ENCODE assay signal across 12 cellular contexts in the genomic region with DNA sequence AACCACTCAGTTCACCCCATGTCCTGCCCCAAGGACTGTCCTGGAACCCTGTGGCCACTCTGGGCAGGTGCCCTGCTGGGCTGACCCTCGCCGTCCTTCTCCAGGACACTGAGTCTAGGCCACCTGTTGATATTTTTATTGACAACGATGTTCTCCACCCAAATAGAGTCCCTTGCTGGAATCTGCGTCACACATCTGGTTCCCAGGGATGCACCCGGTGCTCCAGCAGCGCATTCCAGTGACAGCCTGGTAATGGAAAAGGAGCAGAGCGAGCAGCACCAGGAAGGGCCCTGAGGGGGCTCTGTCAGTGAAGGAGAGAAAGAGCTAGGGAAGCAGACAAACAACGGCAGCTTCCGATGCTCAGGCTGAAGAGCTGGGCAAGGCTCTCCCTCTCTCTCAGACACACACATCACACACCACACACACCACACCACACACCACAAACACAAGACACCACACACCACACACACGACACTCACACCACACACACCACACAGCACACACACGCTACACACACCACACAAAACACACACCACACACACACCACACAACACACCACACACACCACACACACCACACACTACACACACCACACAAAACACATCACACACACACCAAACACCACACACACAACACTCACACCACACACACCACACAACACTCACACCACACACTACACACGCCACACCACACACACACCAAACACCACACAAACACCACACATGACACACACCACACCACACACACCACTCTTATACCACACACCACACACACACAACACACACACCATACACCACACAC.
A peak's percentile ranks its signal among the peaks of the same experiment; 100 is the strongest.
DNase-seq lines count a peak whose midpoint lies in the region; ATAC-seq, FAIRE-seq and TF ChIP-seq lines count a peak whose summit lies in the region.
"Had no signal": no experiment of that assay in that cellular context is flagged by ENCODE, and none has a peak within 500 bp of the region (broad histone marks: within the 10 kb centered on the region; RNA-seq: fewer than 3 reads in every experiment).

No MANE protein-coding gene starts in this region.

- no peaks in the 10 kb centered on the region for H3K79me2 ChIP-seq in endothelial cell of umbilical vein (ENCODE audit: control insufficient read depth, insufficient read depth, low read length)

- no peak overlapping the region for H3K27ac Mint-ChIP-seq in activated naive CD4-positive, alpha-beta T cell treated with anti-CD3 and anti-CD28 coated beads, Interleukin-2, amount 50 U/mL, for 72 hours
- no peak overlapping the region for H3K27ac Mint-ChIP-seq in activated naive CD4-positive, alpha-beta T cell treated with anti-CD3 and anti-CD28 coated beads for 36 hours
- H3K27ac Mint-ChIP-seq in stimulated activated effector memory CD8-positive, alpha-beta T cell treated with anti-CD3 and anti-CD28 coated beads, Interleukin-12 subunit alpha, Interleukin-12 subunit beta, amount 100 ng/mL, for 72 hours: no peak overlapping the region
- H3K27ac Mint-ChIP-seq: CD4-positive, CD25-positive, alpha-beta regulatory T cell had no signal

- H4K20me1 ChIP-seq in endothelial cell of umbilical vein (replicated peaks; ENCODE audit: control insufficient read depth, extremely low read depth, insufficient read depth, low read length): no peaks in the 10 kb centered on the region

- dilution Hi-C loops in endothelial cell of umbilical vein (cut with MboI; ENCODE audit: extremely low pct_ligation_motif_present, low sequenced_read_pairs): no loop called here

- H3K27ac ChIP-seq in endothelial cell of umbilical vein (ENCODE audit: insufficient read depth, low read depth, low read length): no peak overlapping the region
- H3K27ac ChIP-seq: psoas muscle had no signal

- intact Hi-C loops in activated naive CD4-positive, alpha-beta T cell treated with anti-CD3 and anti-CD28 coated beads for 36 hours (cut with micrococcal nuclease): loop anchor here (5.0 kb wide), 1 partner anchor 474 kb away; no protein-coding TSS in a partner anchor
- intact Hi-C loops in endothelial cell of umbilical vein (cut with micrococcal nuclease): no loop called here

- peaks cover 10% of the 10 kb centered on the region in 2 donors for H3K9me3 Mint-ChIP-seq in activated naive CD4-positive, alpha-beta T cell treated with anti-CD3 and anti-CD28 coated beads, Interleukin-2, amount 50 U/mL, for 72 hours
- H3K9me3 Mint-ChIP-seq in activated naive CD4-positive, alpha-beta T cell treated with anti-CD3 and anti-CD28 coated beads for 36 hours: peaks cover 9% of the 10 kb centered on the region
- peaks cover 7% of the 10 kb centered on the region for H3K9me3 Mint-ChIP-seq in stimulated activated effector memory CD8-positive, alpha-beta T cell treated with anti-CD3 and anti-CD28 coated beads, Interleukin-12 subunit alpha, Interleukin-12 subunit beta, amount 100 ng/mL, for 72 hours

- H3K36me3 Mint-ChIP-seq in activated naive CD4-positive, alpha-beta T cell treated with anti-CD3 and anti-CD28 coated beads, Interleukin-2, amount 50 U/mL, for 72 hours: peaks cover 6 to 7% of the 10 kb centered on the region in 2 donors
- H3K36me3 Mint-ChIP-seq in activated naive CD4-positive, alpha-beta T cell treated with anti-CD3 and anti-CD28 coated beads for 36 hours (ENCODE audit: low read depth): no peaks in the 10 kb centered on the region
- H3K36me3 Mint-ChIP-seq in stimulated activated effector memory CD8-positive, alpha-beta T cell treated with anti-CD3 and anti-CD28 coated beads, Interleukin-12 subunit alpha, Interleukin-12 subunit beta, amount 100 ng/mL, for 72 hours: no peaks in the 10 kb centered on the region
- H3K36me3 Mint-ChIP-seq: CD4-positive, CD25-positive, alpha-beta regulatory T cell had no signal

- no peaks in the 10 kb centered on the region for H3K27me3 Mint-ChIP-seq in activated naive CD4-positive, alpha-beta T cell treated with anti-CD3 and anti-CD28 coated beads for 36 hours (ENCODE audit: low read depth)
- H3K27me3 Mint-ChIP-seq: CD4-positive, CD25-positive, alpha-beta regulatory T cell had no signal

- CTCF ChIA-PET in activated naive CD4-positive, alpha-beta T cell treated with anti-CD3 and anti-CD28 coated beads for 36 hours (lab: Charles Lee): no interaction called here
- CTCF ChIA-PET in endothelial cell of umbilical vein (lab: Charles Lee): no interaction called here

- no peaks in the 10 kb centered on the region for H3K4me1 Mint-ChIP-seq in activated naive CD4-positive, alpha-beta T cell treated with anti-CD3 and anti-CD28 coated beads for 36 hours (ENCODE audit: low read depth)
- H3K4me1 Mint-ChIP-seq in stimulated activated effector memory CD8-positive, alpha-beta T cell treated with anti-CD3 and anti-CD28 coated beads, Interleukin-12 subunit alpha, Interleukin-12 subunit beta, amount 100 ng/mL, for 72 hours: no peaks in the 10 kb centered on the region
- H3K4me1 Mint-ChIP-seq: CD4-positive, CD25-positive, alpha-beta regulatory T cell had no signal

- POLR2A ChIA-PET in endothelial cell of umbilical vein (lab: Charles Lee): no interaction called here

- H3K4me1 ChIP-seq in endothelial cell of umbilical vein (ENCODE audit: control insufficient read depth, extremely low read depth, insufficient read depth, low read length): no peaks in the 10 kb centered on the region
- H3K4me1 ChIP-seq: psoas muscle had no signal

- H3K36me3 ChIP-seq in endothelial cell of umbilical vein (ENCODE audit: control insufficient read depth in 2 of 2, extremely low read depth in 1 of 2, insufficient read depth in 2 of 2, low read length in 2 of 2): no peaks in the 10 kb centered on the region

- no peak overlapping the region for H2AFZ ChIP-seq in endothelial cell of umbilical vein (ENCODE audit: low read depth, low read length)

- no peak overlapping the region for H3K4me3 ChIP-seq in endothelial cell of umbilical vein (replicated peaks in 1 of 3; ENCODE audit: insufficient read depth in 1 of 3, low read depth in 1 of 3, low read length in 3 of 3)
- H3K4me3 ChIP-seq: psoas muscle had no signal

- FAIRE-seq in endothelial cell of umbilical vein (lab: Jason Lieb, UNC): peak; percentile 47

- H3K9ac ChIP-seq in endothelial cell of umbilical vein (replicated peaks; ENCODE audit: extremely low read depth, insufficient read depth, low read length): no peak overlapping the region

- no TSS peak for BruUV-seq in endothelial cell of umbilical vein (replicated peaks; lab: Mats Ljungman, UMichigan)

- H3K9me1 ChIP-seq in endothelial cell of umbilical vein (replicated peaks; ENCODE audit: control insufficient read depth, extremely low read depth, insufficient read depth, low read length): no peaks in the 10 kb centered on the region

- TF ChIP-seq POLR2A in endothelial cell of umbilical vein (IDR thresholded peaks at IDR 0.05; ENCODE audit: low read depth, low read length): no peak

- H3K4me3 Mint-ChIP-seq in activated naive CD4-positive, alpha-beta T cell treated with anti-CD3 and anti-CD28 coated beads for 36 hours: no peak overlapping the region
- no peak overlapping the region for H3K4me3 Mint-ChIP-seq in stimulated activated effector memory CD8-positive, alpha-beta T cell treated with anti-CD3 and anti-CD28 coated beads, Interleukin-12 subunit alpha, Interleukin-12 subunit beta, amount 100 ng/mL, for 72 hours
- H3K4me3 Mint-ChIP-seq: CD4-positive, CD25-positive, alpha-beta regulatory T cell had no signal

- DNase-seq in activated naive CD4-positive, alpha-beta T cell treated with anti-CD3 and anti-CD28 coated beads, Interleukin-2, amount 50 U/mL, for 72 hours (ENCODE audit: low spot score in 2 of 2): no peak
- DNase-seq in activated naive CD4-positive, alpha-beta T cell treated with anti-CD3 and anti-CD28 coated beads for 36 hours: no peak
- DNase-seq in NCI-H1930 (lab: John Stamatoyannopoulos, UW): peak; percentile 19 to 22
- DNase-seq in endothelial cell of umbilical vein (ENCODE audit: low read depth, low spot score): no peak
- no peak for DNase-seq in stimulated activated effector memory CD8-positive, alpha-beta T cell treated with anti-CD3 and anti-CD28 coated beads, Interleukin-12 subunit alpha, Interleukin-12 subunit beta, amount 100 ng/mL, for 72 hours (ENCODE audit: low spot score in 2 of 2)
- DNase-seq in DMS79 treated with DMSO at 0.1 percent for 48 hours (lab: John Stamatoyannopoulos, UW): no peak
- DNase-seq in medulla oblongata (ENCODE audit: extremely low spot score): no peak
- DNase-seq: CD4-positive, CD25-positive, alpha-beta regulatory T cell; kidney glomerular epithelial cell; NCI-H187 treated with DMSO at 0.1 percent for 48 hours; psoas muscle had no signal

- H3K9me3 ChIP-seq in endothelial cell of umbilical vein (replicated peaks; ENCODE audit: control insufficient read depth, insufficient read depth, low read length): no peaks in the 10 kb centered on the region
- H3K9me3 ChIP-seq: psoas muscle had no signal

- H3K4me2 ChIP-seq in endothelial cell of umbilical vein (ENCODE audit: insufficient read depth, low read length): no peak overlapping the region

- no peaks in the 10 kb centered on the region for H3K27me3 ChIP-seq in endothelial cell of umbilical vein (ENCODE audit: control insufficient read depth in 2 of 2, insufficient read depth in 2 of 2, low read length in 2 of 2)

- peak; percentile 16 to 41 for ATAC-seq in activated naive CD4-positive, alpha-beta T cell treated with anti-CD3 and anti-CD28 coated beads, Interleukin-2, amount 50 U/mL, for 72 hours
- peak; percentile 39 for ATAC-seq in stimulated activated effector memory CD8-positive, alpha-beta T cell treated with anti-CD3 and anti-CD28 coated beads, Interleukin-12 subunit alpha, Interleukin-12 subunit beta, amount 100 ng/mL, for 72 hours
- ATAC-seq in GM21529 (IDR thresholded peaks at IDR 0.05; ENCODE audit: unreplicated experiment): no peak

- no peak for TF ChIP-seq CTCF in endothelial cell of umbilical vein (IDR thresholded peaks at IDR 0.05; ENCODE audit: extremely low read depth in 1 of 2, insufficient read depth in 1 of 2, low read depth in 1 of 2, low read length in 2 of 2)

TF ChIP-seq in endothelial cell of umbilical vein, 7 proteins besides CTCF, POLR2A, EP300 and RAD21:
- TF ChIP-seq JUN (IDR thresholded peaks at IDR 0.05; ENCODE audit: borderline replicate concordance, insufficient read depth, insufficient read length, low read depth) (no peak), FOS (IDR thresholded peaks at IDR 0.05; ENCODE audit: borderline replicate concordance, insufficient read depth, low read length) (no peak), POLR2AphosphoS5 (IDR thresholded peaks at IDR 0.05; ENCODE audit: insufficient read depth, low read depth, low read length) (no peak), GATA2 (IDR thresholded peaks at IDR 0.05; ENCODE audit: insufficient read depth, insufficient read length, low read depth, low read length) (no peak), EZH2 (IDR thresholded peaks at IDR 0.05; ENCODE audit: borderline replicate concordance, low read depth, low read length, severe bottlenecking) (no peak), MYC (IDR thresholded peaks at IDR 0.05; ENCODE audit: low read depth, low read length) (no peak)
- TF ChIP-seq, protein P1, sequence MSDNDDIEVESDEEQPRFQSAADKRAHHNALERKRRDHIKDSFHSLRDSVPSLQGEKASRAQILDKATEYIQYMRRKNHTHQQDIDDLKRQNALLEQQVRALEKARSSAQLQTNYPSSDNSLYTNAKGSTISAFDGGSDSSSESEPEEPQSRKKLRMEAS (IDR thresholded peaks at IDR 0.05; ENCODE audit: insufficient read depth, insufficient read length): no peak

Comparison
In these comparisons a context has a peak if more than half of its experiments do, and no peak if none do; other contexts are left out.
1. DNase-seq: peak in NCI-H1930 (2 of 2); none in activated naive CD4-positive, alpha-beta T cell treated with anti-CD3 and anti-CD28 coated beads, Interleukin-2, amount 50 U/mL, for 72 hours (0 of 2), activated naive CD4-positive, alpha-beta T cell treated with anti-CD3 and anti-CD28 coated beads for 36 hours (single experiment), endothelial cell of umbilical vein (single experiment), stimulated activated effector memory CD8-positive, alpha-beta T cell treated with anti-CD3 and anti-CD28 coated beads, Interleukin-12 subunit alpha, Interleukin-12 subunit beta, amount 100 ng/mL, for 72 hours (0 of 2), DMS79 treated with DMSO at 0.1 percent for 48 hours (single experiment) and medulla oblongata (single experiment).